Comparison of ENCODE assay signal across 12 cellular contexts in the genomic region with DNA sequence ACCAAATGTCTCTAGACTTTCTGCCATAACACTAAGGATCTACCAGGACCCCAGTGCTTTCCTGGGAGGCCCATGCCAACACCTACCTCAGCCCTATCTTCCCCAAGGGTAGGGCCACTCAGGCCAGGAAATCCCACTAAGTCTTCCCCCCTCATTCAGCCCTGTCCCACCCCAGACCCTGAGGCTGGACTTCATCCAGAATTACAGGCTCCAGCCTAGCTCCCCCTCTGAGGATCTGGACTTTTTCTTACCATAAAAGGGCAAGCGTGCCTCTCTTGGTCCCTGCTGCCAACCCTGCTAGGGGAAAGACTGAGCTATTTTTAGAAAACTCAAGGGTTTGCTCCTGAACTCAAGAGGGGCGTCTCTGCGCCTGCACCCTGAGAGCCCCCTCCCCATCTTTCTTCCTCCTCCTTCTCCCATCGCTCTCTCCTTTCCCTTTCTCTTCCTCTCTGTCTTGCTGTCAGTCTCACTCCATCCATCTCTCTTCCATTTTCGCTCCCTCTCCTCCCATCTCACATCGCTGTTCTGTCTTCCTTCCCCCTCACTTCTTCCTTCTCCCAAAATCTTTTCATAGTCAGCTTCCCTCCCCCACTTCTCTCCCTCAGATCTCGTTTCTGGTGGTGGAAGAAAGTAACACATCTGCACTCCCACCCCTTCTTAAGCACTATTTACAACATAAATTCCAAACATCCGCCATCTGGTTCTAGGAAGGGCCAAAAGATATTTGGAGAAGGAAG. TPM values are rescaled to one million over a fixed set of nuclear protein-coding genes. Genes with fewer than 3 reads are reported as not detected.
DNase-seq lines count a peak whose midpoint lies in the region; ATAC-seq and TF ChIP-seq lines count a peak whose summit lies in the region.
"Had no signal": no experiment of that assay in that cellular context is flagged by ENCODE, and none has a peak within 500 bp of the region (broad histone marks: within the 10 kb centered on the region; RNA-seq: fewer than 3 reads in every experiment).

No MANE protein-coding gene starts in this region.

- peaks cover 57% of the 10 kb centered on the region for H3K4me1 Mint-ChIP-seq in type B pancreatic cell (ENCODE audit: unreplicated experiment)

- peak overlapping the region; percentile 49 to 56 for H3K9ac ChIP-seq in mucosa of rectum (ENCODE audit: low read depth in 1 of 2, low read length in 2 of 2)

- H3K27ac ChIP-seq in dorsolateral prefrontal cortex (peak overlapping the region in 44 of 59 donors; percentile 0 to 78 (median 54)), mucosa of rectum (ENCODE audit: low read depth in 2 of 2, low read length in 2 of 2) (peak overlapping the region; percentile 76 to 80)
- H3K27ac ChIP-seq: 22Rv1 had no signal

- H3K27me3 ChIP-seq in dorsolateral prefrontal cortex (no peaks in the 10 kb centered on the region), mucosa of rectum (ENCODE audit: control insufficient read depth in 2 of 2, insufficient read depth in 2 of 2, low read length in 2 of 2) (no peaks in the 10 kb centered on the region)

- peaks cover 3 to 5% of the 10 kb centered on the region in 2 donors for H3K36me3 ChIP-seq in mucosa of rectum (ENCODE audit: control insufficient read depth in 2 of 2, insufficient read depth in 2 of 2, low read length in 2 of 2)

- no peaks in the 10 kb centered on the region for H3K27me3 Mint-ChIP-seq in type B pancreatic cell

- no peak for ATAC-seq in GM21529 (IDR thresholded peaks at IDR 0.05; ENCODE audit: unreplicated experiment)

- H3K4me3 ChIP-seq in dorsolateral prefrontal cortex (peak overlapping the region in 6 of 59 donors; percentile 3 to 23 (median 12)), mucosa of rectum (ENCODE audit: low read length in 2 of 2) (peak overlapping the region; percentile 36 to 37)

- DNase-seq in DMS79 treated with DMSO at 0.1 percent for 48 hours (lab: John Stamatoyannopoulos, UW) (peak; percentile 47), DMS79 (lab: John Stamatoyannopoulos, UW) (no peak), dorsolateral prefrontal cortex (no peak), type B pancreatic cell (ENCODE audit: extremely low spot score, unreplicated experiment) (no peak), NCI-H2171 (lab: John Stamatoyannopoulos, UW) (no peak)
- DNase-seq in activated CD8-positive, alpha-beta memory T cell treated with anti-CD3 and anti-CD28 coated beads, Interleukin-2, amount 50 U/mL, for 48 hours = no peak
- DNase-seq: activated naive CD4-positive, alpha-beta T cell treated with anti-CD3 and anti-CD28 coated beads, Interleukin-2, amount 50 U/mL, for 16 hours; DMS53 had no signal

- peaks cover 5 to 15% of the 10 kb centered on the region in 2 donors for H3K4me1 ChIP-seq in mucosa of rectum (ENCODE audit: control insufficient read depth in 2 of 2, insufficient read depth in 2 of 2, low read length in 2 of 2)

- peak overlapping the region; percentile 62 for H3K4me3 Mint-ChIP-seq in type B pancreatic cell

- peak overlapping the region; percentile 41 for H3K27ac Mint-ChIP-seq in type B pancreatic cell

- H3K9me3 ChIP-seq in mucosa of rectum (ENCODE audit: control insufficient read depth in 2 of 2, low read length in 2 of 2) = no peaks in the 10 kb centered on the region

- H3K9me3 Mint-ChIP-seq in type B pancreatic cell = no peaks in the 10 kb centered on the region

- no peaks in the 10 kb centered on the region for H3K36me3 Mint-ChIP-seq in type B pancreatic cell

- TF ChIP-seq CTCF in dorsolateral prefrontal cortex (IDR thresholded peaks at IDR 0.05 in 54 of 56, conservative IDR thresholded peaks at IDR 0.05 in 2 of 56; ENCODE audit: low read depth in 1 of 56, partially characterized antibody in 56 of 56) (no peak), type B pancreatic cell (conservative IDR thresholded peaks at IDR 0.05) (no peak)

- intact Hi-C loops in dorsolateral prefrontal cortex (cut with DNase I) = no loop called here

RNA-seq across cellular contexts. Expression of gene IL17B, which starts 38.1 kb away (rescaled TPM):
- total RNA-seq in dorsolateral prefrontal cortex (1 to 10 TPM in 1 of 120 experiments, under 1 TPM in 1, not detected in 118; 0.68 to 1.3 TPM), type B pancreatic cell (ENCODE audit: low replicate concordance) (0.46 TPM in 1 of 2 replicates, not detected in the other)
- total RNA-seq: kidney epithelial cell had no signal

RNA-seq across cellular contexts. Expression of gene PCYOX1L, which starts 59.3 kb away (rescaled TPM):
- total RNA-seq in dorsolateral prefrontal cortex = 10 to 100 TPM in 116 of 120 experiments, 1 to 10 TPM in 4; 7.2 to 29.4 (median 19.2) TPM
- 8.2 and 18.5 TPM in 2 replicates for total RNA-seq in type B pancreatic cell (ENCODE audit: low replicate concordance)
